In genomic region chr2:88873620-88874019, GRCh38 we compare ENCODE assay signal across 12 cellular contexts.
A peak's percentile ranks its signal among the peaks of the same experiment; 100 is the strongest.
DNase-seq lines count a peak whose midpoint lies in the region; ATAC-seq and TF ChIP-seq lines count a peak whose summit lies in the region.
"Had no signal": no experiment of that assay in that cellular context is flagged by ENCODE, and none has a peak within 500 bp of the region (broad histone marks: within the 10 kb centered on the region; RNA-seq: fewer than 3 reads in every experiment).

No MANE protein-coding gene starts in this region.

- CTCF ChIA-PET in OCI-LY7 (lab: Charles Lee; ENCODE audit: unreplicated experiment), result no interaction called here

- H3K9me2 ChIP-seq in OCI-LY7 (ENCODE audit: insufficient read depth, low read length), result no peaks in the 10 kb centered on the region

- TF ChIP-seq CTCF in DND-41 (IDR thresholded peaks at IDR 0.05; ENCODE audit: borderline replicate concordance, extremely low read depth, low read length, poor library complexity, severe bottlenecking), result no peak
- no peak for TF ChIP-seq CTCF in HFFc6 (IDR thresholded peaks at IDR 0.05)
- TF ChIP-seq CTCF in OCI-LY7 (conservative IDR thresholded peaks at IDR 0.05; ENCODE audit: low read length), result no peak
- no peak for TF ChIP-seq CTCF in osteoblast (IDR thresholded peaks at IDR 0.05; ENCODE audit: extremely low read depth, low read depth, low read length)
- no peak for TF ChIP-seq CTCF in WERI-Rb-1 (IDR thresholded peaks at IDR 0.05; ENCODE audit: low read depth, low read length)

- no peak overlapping the region for H3K9ac ChIP-seq in DND-41 (ENCODE audit: low read depth, low read length)

- H3K9me3 ChIP-seq in DND-41 (ENCODE audit: insufficient read depth, low read length, severe bottlenecking), result no peaks in the 10 kb centered on the region
- H3K9me3 ChIP-seq in OCI-LY7 (ENCODE audit: low read length), result no peaks in the 10 kb centered on the region
- no peaks in the 10 kb centered on the region for H3K9me3 ChIP-seq in osteoblast (ENCODE audit: low read depth, low read length)
- H3K9me3 ChIP-seq in WERI-Rb-1 (ENCODE audit: severe bottlenecking), result no peaks in the 10 kb centered on the region

- DNase-seq in DND-41 (no peak), HFFc6 (no peak), OCI-LY7 (ENCODE audit: low spot score) (no peak), osteoblast (ENCODE audit: insufficient read length, low spot score, missing footprints) (no peak), COR-L47 (lab: John Stamatoyannopoulos, UW) (no peak), NCI-H69 (lab: John Stamatoyannopoulos, UW) (no peak), WERI-Rb-1 (no peak), pons (ENCODE audit: low spot score) (no peak)

- intact Hi-C loops in OCI-LY7 (cut with micrococcal nuclease; ENCODE audit: unreplicated experiment), result loop anchor here (5.0 kb wide), 2 partner anchors 181 to 201 kb away; partner anchors contain the start of gene RPIA

- H3K27me3 ChIP-seq in DND-41 (ENCODE audit: insufficient read depth, low read length, poor library complexity) (no peaks in the 10 kb centered on the region), osteoblast (ENCODE audit: insufficient read depth, low read length) (peaks cover 6% of the 10 kb centered on the region), WERI-Rb-1 (ENCODE audit: insufficient read depth, low read depth, severe bottlenecking) (peaks cover 74% of the 10 kb centered on the region)

- no peaks in the 10 kb centered on the region for H3K4me1 Mint-ChIP-seq in HFFc6 (ENCODE audit: low read depth)

- H3K27ac ChIP-seq in DND-41 (ENCODE audit: low read length) (no peak overlapping the region), OCI-LY7 (ENCODE audit: low read depth, low read length, poor library complexity, severe bottlenecking) (no peak overlapping the region), osteoblast (ENCODE audit: low read depth, low read length) (no peak overlapping the region), WERI-Rb-1 (no peak overlapping the region)

- no peaks in the 10 kb centered on the region for H3K36me3 Mint-ChIP-seq in HFFc6 (ENCODE audit: low read depth)
- H3K36me3 Mint-ChIP-seq: CD14-positive monocyte; CD8-positive, alpha-beta T cell; IgD-negative memory B cell had no signal

- no peaks in the 10 kb centered on the region for H3K9me3 Mint-ChIP-seq in HFFc6
- H3K9me3 Mint-ChIP-seq: CD14-positive monocyte; CD8-positive, alpha-beta T cell had no signal

- H3K4me3 ChIP-seq in DND-41 (ENCODE audit: low read depth in 1 of 2, low read length in 2 of 2), result no peak overlapping the region
- H3K4me3 ChIP-seq in OCI-LY7 (ENCODE audit: low read depth, low read length, poor library complexity, severe bottlenecking), result no peak overlapping the region
- no peak overlapping the region for H3K4me3 ChIP-seq in osteoblast (ENCODE audit: insufficient read depth, low read length)
- no peak overlapping the region for H3K4me3 ChIP-seq in WERI-Rb-1 (ENCODE audit: low read depth, low read length)
- H3K4me3 ChIP-seq: GM12878 had no signal

- POLR2A ChIA-PET in OCI-LY7 (lab: Charles Lee), result interaction anchor here (0.5 kb wide), 1 partner anchor 174 kb away, joined by 3 read pairs; no protein-coding TSS in a partner anchor

- H3K4me2 ChIP-seq in DND-41 (ENCODE audit: insufficient read depth, low read length) (peak overlapping the region; percentile 50; the same call in 1 of the 2 replicates), OCI-LY7 (ENCODE audit: low read length) (peak overlapping the region; percentile 48; the same call in 1 of the 2 replicates), osteoblast (ENCODE audit: insufficient read depth, low read length) (peak overlapping the region; percentile 36)

- H3K79me2 ChIP-seq in DND-41 (ENCODE audit: insufficient read depth, low read length) (no peaks in the 10 kb centered on the region), OCI-LY7 (ENCODE audit: insufficient read depth, low read depth, low read length) (no peaks in the 10 kb centered on the region), osteoblast (ENCODE audit: insufficient read depth, low read length) (no peaks in the 10 kb centered on the region)

- H3K27ac Mint-ChIP-seq in HFFc6, result no peak overlapping the region
- H3K27ac Mint-ChIP-seq: CD14-positive monocyte; CD8-positive, alpha-beta T cell; IgD-negative memory B cell had no signal

- 0 out of 2 replicates have a peak overlapping the region, but pooled peaks have one; percentile 1 for H3K4me3 Mint-ChIP-seq in HFFc6
- H3K4me3 Mint-ChIP-seq: CD14-positive monocyte; CD8-positive, alpha-beta T cell had no signal

- peaks cover 5% of the 10 kb centered on the region for H3K27me3 Mint-ChIP-seq in HFFc6 (ENCODE audit: insufficient read depth)
- H3K27me3 Mint-ChIP-seq: IgD-negative memory B cell had no signal

- ATAC-seq in DND-41 (ENCODE audit: insufficient read depth, low read depth), result no peak

- peak overlapping the region; percentile 56; the same call in 1 of the 2 replicates for H2AFZ ChIP-seq in DND-41 (ENCODE audit: low read depth, low read length)
- no peak overlapping the region for H2AFZ ChIP-seq in OCI-LY7 (ENCODE audit: low read length)
- no peak overlapping the region for H2AFZ ChIP-seq in osteoblast (ENCODE audit: low read length)

- BruUV-seq in OCI-LY7 (replicated peaks; lab: Mats Ljungman, UMichigan), result no TSS peak

- H4K20me1 ChIP-seq in DND-41 (ENCODE audit: insufficient read depth, low read length) (no peaks in the 10 kb centered on the region), OCI-LY7 (ENCODE audit: insufficient read depth, low read length) (no peaks in the 10 kb centered on the region), osteoblast (ENCODE audit: insufficient read depth, low read length) (no peaks in the 10 kb centered on the region)

- H3K36me3 ChIP-seq in DND-41 (ENCODE audit: insufficient read depth, low read length), result no peaks in the 10 kb centered on the region
- no peaks in the 10 kb centered on the region for H3K36me3 ChIP-seq in OCI-LY7 (ENCODE audit: insufficient read depth, low read length)
- H3K36me3 ChIP-seq in osteoblast (ENCODE audit: insufficient read depth, low read length), result no peaks in the 10 kb centered on the region
- no peaks in the 10 kb centered on the region for H3K36me3 ChIP-seq in WERI-Rb-1

- 0 out of 2 replicates have a peak, but pooled peaks cover 2% of the 10 kb centered on the region for H3K4me1 ChIP-seq in DND-41 (ENCODE audit: insufficient read depth, low read length)
- H3K4me1 ChIP-seq in OCI-LY7 (ENCODE audit: insufficient read depth, low read length, poor library complexity, severe bottlenecking), result peaks cover 40% of the 10 kb centered on the region
- H3K4me1 ChIP-seq in osteoblast (ENCODE audit: insufficient read depth, low read length), result no peaks in the 10 kb centered on the region
